1 cellular context compared by ENCODE assay signal in genomic region chr16:81904320-81904719, GRCh38.
TF ChIP-seq lines count a peak whose summit lies in the region.

No MANE protein-coding gene starts in this region.

TF ChIP-seq in WTC11, 78 proteins besides CTCF, POLR2A, EP300 and RAD21 (continued from another document):
- TF ChIP-seq USF1 (CRISPR knock-in tag; IDR thresholded peaks at IDR 0.05), result no peak
- no peak for TF ChIP-seq MAX (CRISPR knock-in tag; IDR thresholded peaks at IDR 0.05)
- no peak for TF ChIP-seq IRF1 (CRISPR knock-in tag; IDR thresholded peaks at IDR 0.05)
- no peak for TF ChIP-seq SMAD3 (CRISPR knock-in tag; IDR thresholded peaks at IDR 0.05; ENCODE audit: borderline replicate concordance)
- no peak for TF ChIP-seq JAZF1 (CRISPR knock-in tag; IDR thresholded peaks at IDR 0.05)
- no peak for TF ChIP-seq MYBL2 (CRISPR knock-in tag; IDR thresholded peaks at IDR 0.05)
- TF ChIP-seq ZNF121 (CRISPR knock-in tag; IDR thresholded peaks at IDR 0.05), result no peak
